ENCODE assay signal across 8 cellular contexts in the genomic region with DNA sequence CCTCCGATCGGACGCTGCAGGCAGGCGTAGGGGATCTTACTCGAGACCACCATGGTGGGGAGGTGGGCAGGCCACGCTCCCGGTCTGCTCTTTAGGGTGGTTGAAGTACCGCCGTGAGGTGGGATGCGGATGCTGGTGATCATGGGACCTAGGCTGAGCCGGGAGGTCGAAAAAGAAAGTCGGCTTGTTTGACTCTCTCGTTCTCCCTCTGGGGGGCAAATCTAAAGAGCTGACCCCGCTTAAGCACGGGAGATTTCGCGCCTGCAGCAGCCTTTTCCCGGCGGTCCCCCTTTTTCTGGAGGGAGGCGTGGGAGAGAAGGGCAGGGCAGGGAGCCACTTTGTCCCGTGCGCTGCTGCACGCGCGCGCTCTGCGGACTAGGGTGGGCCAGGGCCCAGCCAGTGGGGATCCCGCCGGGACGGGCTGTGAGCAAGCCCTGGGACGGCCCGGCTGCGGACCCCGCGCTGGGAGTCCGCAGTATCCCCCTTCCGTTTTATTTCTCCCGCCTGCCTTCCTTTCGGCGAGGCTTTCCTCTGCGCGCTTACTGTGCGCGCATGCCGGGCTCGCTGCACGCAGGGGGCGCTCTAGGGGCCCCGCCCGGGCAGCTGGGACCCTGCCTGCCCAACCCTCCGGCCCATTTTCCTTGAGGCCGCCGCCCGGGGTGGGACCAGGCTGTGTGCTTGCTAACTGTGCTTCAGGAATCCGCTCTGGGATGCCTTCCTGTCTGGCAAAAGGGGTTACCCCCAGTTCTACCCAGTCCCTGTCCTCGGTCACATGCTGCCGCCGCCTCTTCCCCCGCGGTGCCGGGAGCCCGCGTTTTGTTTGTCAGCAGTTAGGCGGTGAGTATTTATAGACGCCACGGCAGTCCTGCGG.
DNase-seq lines count a peak whose midpoint lies in the region; ATAC-seq and TF ChIP-seq lines count a peak whose summit lies in the region.

No MANE protein-coding gene starts in this region.

- DNase-seq in GDM1 (lab: John Stamatoyannopoulos, UW), result peak; percentile 47
- DNase-seq in SK-N-SH, result peak; percentile 79
- peak; percentile 87 for DNase-seq in astrocyte of the hippocampus (ENCODE audit: low read depth, low spot score)
- DNase-seq in gastrocnemius medialis, result peak; percentile 26 to 45
- DNase-seq in SHP77 treated with DMSO at 0.1 percent for 48 hours (lab: John Stamatoyannopoulos, UW), result no peak

- H3K4me1 ChIP-seq in SK-N-SH (ENCODE audit: control insufficient read depth in 1 of 2, insufficient read depth in 2 of 2, low read depth in 1 of 2, low read length in 1 of 2) (peaks cover 14 to 26% of the 10 kb centered on the region in 2 experiments; a peak in 2 of 4 replicates), iPS-18a (ENCODE audit: control insufficient read depth, low read depth, low read length) (peaks cover 13% of the 10 kb centered on the region), gastrocnemius medialis (peaks cover 0 to 19% of the 10 kb centered on the region in 2 donors)

- peaks cover 3% of the 10 kb centered on the region for H3F3A ChIP-seq in SK-N-SH (replicated peaks; ENCODE audit: insufficient read depth)

- H3K27ac ChIP-seq in SK-N-SH (ENCODE audit: low read depth in 2 of 2, low read length in 1 of 2) (no peak overlapping the region), iPS-18a (ENCODE audit: low read length) (no peak overlapping the region), gastrocnemius medialis (peak overlapping the region in 2 of 4 donors; percentile 17 to 44)

- intact Hi-C loops in gastrocnemius medialis (cut with DNase I; ENCODE audit: low total_unique reads), result loop anchor here (5.0 kb wide), 1 partner anchor 100 kb away; no protein-coding TSS in a partner anchor

- no peaks in the 10 kb centered on the region for H4K20me1 ChIP-seq in SK-N-SH (ENCODE audit: insufficient read depth)

- H3K36me3 ChIP-seq in SK-N-SH (replicated peaks in 1 of 2; ENCODE audit: control insufficient read depth in 1 of 2, insufficient read depth in 2 of 2, low read length in 1 of 2), result no peaks in the 10 kb centered on the region
- H3K36me3 ChIP-seq in iPS-18a (ENCODE audit: control insufficient read depth, low read depth, low read length), result no peaks in the 10 kb centered on the region
- H3K36me3 ChIP-seq in gastrocnemius medialis, result no peaks in the 10 kb centered on the region

- peak overlapping the region; percentile 98 for H3K4me2 ChIP-seq in SK-N-SH

- no peak overlapping the region for H3K9ac ChIP-seq in SK-N-SH
- peak overlapping the region; percentile 24 for H3K9ac ChIP-seq in iPS-18a (ENCODE audit: low read length)

- CTCF ChIA-PET in SK-N-SH (lab: Yijun Ruan, JAX), result interaction anchor here (0.9 to 2.5 kb wide), 13 partner anchors 9 to 116 kb away, joined by 3 to 10 read pairs (median 3); no protein-coding TSS in a partner anchor

- peak overlapping the region; percentile 50 to 70 for H3K4me3 ChIP-seq in SK-N-SH (ENCODE audit: low read depth in 2 of 2, low read length in 1 of 2)
- peak overlapping the region; percentile 80 for H3K4me3 ChIP-seq in iPS-18a (ENCODE audit: low read length)
- peak overlapping the region; percentile 56 to 86 (median 66) for H3K4me3 ChIP-seq in gastrocnemius medialis

- TF ChIP-seq EP300 in SK-N-SH (IDR thresholded peaks at IDR 0.05; ENCODE audit: borderline replicate concordance in 1 of 2, low read depth in 1 of 2, low read length in 1 of 2), result no peak

- ATAC-seq in HG02870 (IDR thresholded peaks at IDR 0.05; ENCODE audit: unreplicated experiment), result peak; percentile 42
- ATAC-seq in gastrocnemius medialis, result peak; percentile 74 to 78
- no peak for ATAC-seq in HG02571 (IDR thresholded peaks at IDR 0.05; ENCODE audit: unreplicated experiment)

- TF ChIP-seq CTCF in SK-N-SH (IDR thresholded peaks at IDR 0.05), result peak; percentile 69
- TF ChIP-seq CTCF in gastrocnemius medialis (IDR thresholded peaks at IDR 0.05 in 4 of 5, conservative IDR thresholded peaks at IDR 0.05 in 1 of 5), result peak; percentile 14 to 66 (median 45)

- no peak for TF ChIP-seq RAD21 in SK-N-SH (IDR thresholded peaks at IDR 0.05; ENCODE audit: low read length)

- TF ChIP-seq POLR2A in gastrocnemius medialis (IDR thresholded peaks at IDR 0.05), result no peak

- POLR2A ChIA-PET in SK-N-SH (lab: Yijun Ruan, JAX), result no interaction called here

- peak overlapping the region; percentile 93 for H2AFZ ChIP-seq in SK-N-SH (ENCODE audit: low read depth)

- in situ Hi-C loops in gastrocnemius medialis (cut with MboI; ENCODE audit: low sequenced_read_pairs in 4 of 4), result no loop called here

- no peaks in the 10 kb centered on the region for H3K79me2 ChIP-seq in SK-N-SH (ENCODE audit: insufficient read depth)

- H3K9me3 ChIP-seq in SK-N-SH, result no peaks in the 10 kb centered on the region
- H3K9me3 ChIP-seq in iPS-18a (ENCODE audit: control insufficient read depth, low read depth, low read length), result no peaks in the 10 kb centered on the region
- no peaks in the 10 kb centered on the region for H3K9me3 ChIP-seq in gastrocnemius medialis

- H3K9me2 ChIP-seq in SK-N-SH, result no peaks in the 10 kb centered on the region

- H3K27me3 ChIP-seq in SK-N-SH (ENCODE audit: insufficient read depth) (peaks cover 37% of the 10 kb centered on the region; the same call in 1 of the 2 replicates), iPS-18a (ENCODE audit: control insufficient read depth, insufficient read depth, low read length) (peaks cover 52% of the 10 kb centered on the region), gastrocnemius medialis (peaks cover 11 to 23% (median 11%) of the 10 kb centered on the region in 3 donors)

- under 1% methylated on average over 40 of the region's 68 CpGs for WGBS in SK-N-SH (ENCODE audit: low lambda C conversion rate)

TF ChIP-seq in SK-N-SH, 30 proteins besides CTCF, POLR2A, EP300 and RAD21:
- TF ChIP-seq, protein P1, sequence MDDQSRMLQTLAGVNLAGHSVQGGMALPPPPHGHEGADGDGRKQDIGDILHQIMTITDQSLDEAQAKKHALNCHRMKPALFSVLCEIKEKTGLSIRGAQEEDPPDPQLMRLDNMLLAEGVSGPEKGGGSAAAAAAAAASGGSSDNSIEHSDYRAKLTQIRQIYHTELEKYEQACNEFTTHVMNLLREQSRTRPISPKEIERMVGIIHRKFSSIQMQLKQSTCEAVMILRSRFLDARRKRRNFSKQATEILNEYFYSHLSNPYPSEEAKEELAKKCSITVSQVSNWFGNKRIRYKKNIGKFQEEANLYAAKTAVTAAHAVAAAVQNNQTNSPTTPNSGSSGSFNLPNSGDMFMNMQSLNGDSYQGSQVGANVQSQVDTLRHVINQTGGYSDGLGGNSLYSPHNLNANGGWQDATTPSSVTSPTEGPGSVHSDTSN (IDR thresholded peaks at IDR 0.05), result no peak
- TF ChIP-seq, protein P2, sequence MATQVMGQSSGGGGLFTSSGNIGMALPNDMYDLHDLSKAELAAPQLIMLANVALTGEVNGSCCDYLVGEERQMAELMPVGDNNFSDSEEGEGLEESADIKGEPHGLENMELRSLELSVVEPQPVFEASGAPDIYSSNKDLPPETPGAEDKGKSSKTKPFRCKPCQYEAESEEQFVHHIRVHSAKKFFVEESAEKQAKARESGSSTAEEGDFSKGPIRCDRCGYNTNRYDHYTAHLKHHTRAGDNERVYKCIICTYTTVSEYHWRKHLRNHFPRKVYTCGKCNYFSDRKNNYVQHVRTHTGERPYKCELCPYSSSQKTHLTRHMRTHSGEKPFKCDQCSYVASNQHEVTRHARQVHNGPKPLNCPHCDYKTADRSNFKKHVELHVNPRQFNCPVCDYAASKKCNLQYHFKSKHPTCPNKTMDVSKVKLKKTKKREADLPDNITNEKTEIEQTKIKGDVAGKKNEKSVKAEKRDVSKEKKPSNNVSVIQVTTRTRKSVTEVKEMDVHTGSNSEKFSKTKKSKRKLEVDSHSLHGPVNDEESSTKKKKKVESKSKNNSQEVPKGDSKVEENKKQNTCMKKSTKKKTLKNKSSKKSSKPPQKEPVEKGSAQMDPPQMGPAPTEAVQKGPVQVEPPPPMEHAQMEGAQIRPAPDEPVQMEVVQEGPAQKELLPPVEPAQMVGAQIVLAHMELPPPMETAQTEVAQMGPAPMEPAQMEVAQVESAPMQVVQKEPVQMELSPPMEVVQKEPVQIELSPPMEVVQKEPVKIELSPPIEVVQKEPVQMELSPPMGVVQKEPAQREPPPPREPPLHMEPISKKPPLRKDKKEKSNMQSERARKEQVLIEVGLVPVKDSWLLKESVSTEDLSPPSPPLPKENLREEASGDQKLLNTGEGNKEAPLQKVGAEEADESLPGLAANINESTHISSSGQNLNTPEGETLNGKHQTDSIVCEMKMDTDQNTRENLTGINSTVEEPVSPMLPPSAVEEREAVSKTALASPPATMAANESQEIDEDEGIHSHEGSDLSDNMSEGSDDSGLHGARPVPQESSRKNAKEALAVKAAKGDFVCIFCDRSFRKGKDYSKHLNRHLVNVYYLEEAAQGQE (IDR thresholded peaks at IDR 0.05; ENCODE audit: low read depth, low read length), result no peak
- TF ChIP-seq TEAD4 (IDR thresholded peaks at IDR 0.05; ENCODE audit: borderline replicate concordance, insufficient read depth) (no peak), ELF1 (IDR thresholded peaks at IDR 0.05) (no peak), USF1 (IDR thresholded peaks at IDR 0.05; ENCODE audit: borderline replicate concordance, low read depth) (0 out of 2 replicates have a peak, but pooled peaks have one; percentile 18)
- TF ChIP-seq, protein P3, sequence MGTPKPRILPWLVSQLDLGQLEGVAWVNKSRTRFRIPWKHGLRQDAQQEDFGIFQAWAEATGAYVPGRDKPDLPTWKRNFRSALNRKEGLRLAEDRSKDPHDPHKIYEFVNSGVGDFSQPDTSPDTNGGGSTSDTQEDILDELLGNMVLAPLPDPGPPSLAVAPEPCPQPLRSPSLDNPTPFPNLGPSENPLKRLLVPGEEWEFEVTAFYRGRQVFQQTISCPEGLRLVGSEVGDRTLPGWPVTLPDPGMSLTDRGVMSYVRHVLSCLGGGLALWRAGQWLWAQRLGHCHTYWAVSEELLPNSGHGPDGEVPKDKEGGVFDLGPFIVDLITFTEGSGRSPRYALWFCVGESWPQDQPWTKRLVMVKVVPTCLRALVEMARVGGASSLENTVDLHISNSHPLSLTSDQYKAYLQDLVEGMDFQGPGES (IDR thresholded peaks at IDR 0.05; ENCODE audit: low read depth, low read length), result no peak
- TF ChIP-seq, protein P4, sequence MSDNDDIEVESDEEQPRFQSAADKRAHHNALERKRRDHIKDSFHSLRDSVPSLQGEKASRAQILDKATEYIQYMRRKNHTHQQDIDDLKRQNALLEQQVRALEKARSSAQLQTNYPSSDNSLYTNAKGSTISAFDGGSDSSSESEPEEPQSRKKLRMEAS (IDR thresholded peaks at IDR 0.05; ENCODE audit: low read depth), result peak; percentile 45; the same call in 1 of the 2 replicates
